In genomic region chr17:10628756-10629155, GRCh38 we compare ENCODE assay signal across 12 cellular contexts. TPM values are rescaled to one million over a fixed set of nuclear protein-coding genes. Genes with fewer than 3 reads are reported as not detected.
DNase-seq lines count a peak whose midpoint lies in the region; ATAC-seq and TF ChIP-seq lines count a peak whose summit lies in the region.
"Had no signal": no experiment of that assay in that cellular context is flagged by ENCODE, and none has a peak within 500 bp of the region (broad histone marks: within the 10 kb centered on the region; RNA-seq: fewer than 3 reads in every experiment).

No MANE protein-coding gene starts in this region.

- whole genome bisulfite sequencing in heart right ventricle, 2 donors = 82% methylated on average over 13 of the region's 13 CpGs
- 67 to 78% methylated on average over 4 to 13 of the region's 13 CpGs for WGBS in testis, 2 donors

- no peak overlapping the region for H3K27ac ChIP-seq in heart right ventricle
- no peak overlapping the region for H3K27ac ChIP-seq in left ventricle myocardium inferior (replicated peaks)
- H3K27ac ChIP-seq in testis = no peak overlapping the region
- H3K27ac ChIP-seq in caudate nucleus (ENCODE audit: low read depth, low read length) = no peak overlapping the region
- H3K27ac ChIP-seq: RWPE1 had no signal

- H3K4me1 ChIP-seq in heart right ventricle (no peaks in the 10 kb centered on the region), left ventricle myocardium inferior (no peaks in the 10 kb centered on the region), testis (peaks cover 3% of the 10 kb centered on the region)

- DNase-seq in heart right ventricle (no peak), left ventricle myocardium inferior (no peak), NB4 (ENCODE audit: low read depth) (peak; percentile 35), epithelial cell of proximal tubule (ENCODE audit: low read depth) (no peak), testis (peak; percentile 58), AML-193 (lab: John Stamatoyannopoulos, UW) (no peak), caudate nucleus (lab: John Stamatoyannopoulos, UW) (no peak)
- DNase-seq: activated naive CD4-positive, alpha-beta T cell treated with anti-CD3 and anti-CD28 coated beads for 36 hours; effector memory CD4-positive, alpha-beta T cell; NCI-H187 treated with DMSO at 0.1 percent for 48 hours had no signal

- peaks cover 0 to 12% (median 0%) of the 10 kb centered on the region in 9 donors for H3K36me3 ChIP-seq in heart right ventricle
- peaks cover 7% of the 10 kb centered on the region for H3K36me3 ChIP-seq in left ventricle myocardium inferior
- H3K36me3 ChIP-seq in testis (ENCODE audit: low read depth, missing control alignments) = no peaks in the 10 kb centered on the region

- TF ChIP-seq POLR2A in NB4 (IDR thresholded peaks at IDR 0.05; ENCODE audit: extremely low read depth, insufficient read length) = no peak
- TF ChIP-seq POLR2A in testis (IDR thresholded peaks at IDR 0.05) = no peak

- no peak for ATAC-seq in heart right ventricle
- no peak for ATAC-seq in GM18873 (IDR thresholded peaks at IDR 0.05; ENCODE audit: low FRiP score, unreplicated experiment)

- H3K27me3 ChIP-seq in heart right ventricle (peaks cover 0 to under 1% (median 0%) of the 10 kb centered on the region in 7 donors), left ventricle myocardium inferior (ENCODE audit: low read depth) (no peaks in the 10 kb centered on the region), testis (no peaks in the 10 kb centered on the region)

- TF ChIP-seq CTCF in heart right ventricle (IDR thresholded peaks at IDR 0.05) (peak in 6 of 9 donors; percentile 9 to 38 (median 14)), left ventricle myocardium inferior (IDR thresholded peaks at IDR 0.05; ENCODE audit: borderline replicate concordance) (no peak), NB4 (IDR thresholded peaks at IDR 0.05; ENCODE audit: low read depth, low read length) (peak; percentile 76), epithelial cell of proximal tubule (conservative IDR thresholded peaks at IDR 0.05; ENCODE audit: low read depth, low read length) (peak; percentile 42), testis (IDR thresholded peaks at IDR 0.05) (peak; percentile 23 to 56 (median 41))

- no peaks in the 10 kb centered on the region for H3K9me3 ChIP-seq in heart right ventricle
- no peaks in the 10 kb centered on the region for H3K9me3 ChIP-seq in left ventricle myocardium inferior (replicated peaks)
- H3K9me3 ChIP-seq in testis = no peaks in the 10 kb centered on the region

- no peak overlapping the region for H3K4me3 ChIP-seq in heart right ventricle
- no peak overlapping the region for H3K4me3 ChIP-seq in left ventricle myocardium inferior
- no peak overlapping the region for H3K4me3 ChIP-seq in NB4 (ENCODE audit: low read depth, low read length)
- H3K4me3 ChIP-seq in epithelial cell of proximal tubule (ENCODE audit: low read depth, low read length) = no peak overlapping the region
- no peak overlapping the region for H3K4me3 ChIP-seq in testis

- intact Hi-C loops in heart right ventricle (cut with DNase I) (no loop called here), left ventricle myocardium inferior (cut with micrococcal nuclease) (no loop called here), testis (cut with DNase I; ENCODE audit: low total_unique reads) (no loop called here)

RNA-seq across cellular contexts. Expression of gene MYH3, which starts 28.4 kb away (rescaled TPM):
- total RNA-seq in heart right ventricle = under 1 TPM; 0.12 to 0.97 (median 0.60) TPM
- 1 to 10 TPM; 1.2 to 1.4 TPM for polyA plus RNA-seq in heart right ventricle
- total RNA-seq in left ventricle myocardium inferior = 0.88 TPM
- under 0.01 and 1.7 TPM in 2 replicates for total RNA-seq in epithelial cell of proximal tubule
- 10 to 100 TPM; 18.1 to 19.3 TPM for total RNA-seq in testis
- 35.3 TPM for polyA plus RNA-seq in testis (ENCODE audit: insufficient read depth, low read depth, low replicate concordance)

Comparison
In these comparisons a context has a peak if more than half of its experiments do, and no peak if none do; other contexts are left out.
1. DNase-seq: peak in NB4 (single experiment) and testis (single experiment); none in heart right ventricle (0 of 2), left ventricle myocardium inferior (single experiment), epithelial cell of proximal tubule (single experiment), AML-193 (0 of 2) and caudate nucleus (0 of 61).